ENCODE assay signal across 9 cellular contexts in genomic region chr11:119018074-119018938, GRCh38.
DNase-seq lines count a peak whose midpoint lies in the region; ATAC-seq, FAIRE-seq and TF ChIP-seq lines count a peak whose summit lies in the region.
"Had no signal": no experiment of that assay in that cellular context is flagged by ENCODE, and none has a peak within 500 bp of the region (broad histone marks: within the 10 kb centered on the region; RNA-seq: fewer than 3 reads in every experiment).

Gene RPS25 (minus strand): TSS chr11:119018343. CDS start chr11:119018284, 59 bp downstream.
Gene TRAPPC4 (plus strand): TSS chr11:119018766. CDS start chr11:119018796, 30 bp downstream.

- H3K9me3 Mint-ChIP-seq in central memory CD8-positive, alpha-beta T cell = no peaks in the 10 kb centered on the region

- peak; percentile 82 for DNase-seq in AG09309 (ENCODE audit: low read depth)
- DNase-seq in NCI-H446 (lab: John Stamatoyannopoulos, UW) = peak; percentile 95 to 96
- DNase-seq in activated CD4-positive, CD25-positive, alpha-beta regulatory T cell treated with anti-CD3 and anti-CD28 coated beads, Interleukin-2, amount 50 U/mL, for 16 hours (ENCODE audit: low read depth, low spot score) = peak; percentile 94
- DNase-seq in central memory CD8-positive, alpha-beta T cell (ENCODE audit: low spot score in 2 of 2) = peak; percentile 92 to 93
- DNase-seq in stimulated activated CD4-positive, alpha-beta T cell treated with anti-CD3 and anti-CD28 coated beads, Interleukin-12 subunit alpha, Interleukin-12 subunit beta, amount 100 ng/mL, for 4 hours = peak; percentile 89

- no peaks in the 10 kb centered on the region for H3K27me3 Mint-ChIP-seq in central memory CD8-positive, alpha-beta T cell

- peak within 1 kb of the TSS; percentile 98 for H3K4me3 Mint-ChIP-seq in central memory CD8-positive, alpha-beta T cell

- peak; percentile 86 for ATAC-seq in GM19025 (IDR thresholded peaks at IDR 0.05; ENCODE audit: low read depth, unreplicated experiment)
- ATAC-seq in HG03342 (IDR thresholded peaks at IDR 0.05; ENCODE audit: unreplicated experiment) = peak; percentile 79
- ATAC-seq in central memory CD8-positive, alpha-beta T cell (replicated peaks; ENCODE audit: extremely low read depth, poor library complexity, severe bottlenecking) = peak; percentile 85

- peak within 1 kb of the TSS; percentile 98 for H3K4me3 ChIP-seq in AG09309 (ENCODE audit: control insufficient read depth, low read depth, low read length)

- peak; percentile 17 for FAIRE-seq in islet of Langerhans (lab: Jason Lieb, UNC)
- FAIRE-seq: colon had no signal

- peak within 1 kb of the TSS; percentile 99 for H3K27ac Mint-ChIP-seq in central memory CD8-positive, alpha-beta T cell (ENCODE audit: low read depth)

- no peak for TF ChIP-seq CTCF in AG09309 (IDR thresholded peaks at IDR 0.05; ENCODE audit: control insufficient read depth, insufficient read depth, low read depth, low read length, missing control alignments)

- peaks cover 75% of the 10 kb centered on the region for H3K36me3 Mint-ChIP-seq in central memory CD8-positive, alpha-beta T cell (ENCODE audit: insufficient read depth)

- peaks cover 44% of the 10 kb centered on the region for H3K4me1 Mint-ChIP-seq in central memory CD8-positive, alpha-beta T cell

Comparison
In these comparisons a context has a peak if more than half of its experiments do, and no peak if none do; other contexts are left out.
1. Peak in every context shown above with its lines: DNase-seq, ATAC-seq and H3K4me3 ChIP-seq.